Comparison of ENCODE assay signal across 8 cellular contexts in the genomic region with DNA sequence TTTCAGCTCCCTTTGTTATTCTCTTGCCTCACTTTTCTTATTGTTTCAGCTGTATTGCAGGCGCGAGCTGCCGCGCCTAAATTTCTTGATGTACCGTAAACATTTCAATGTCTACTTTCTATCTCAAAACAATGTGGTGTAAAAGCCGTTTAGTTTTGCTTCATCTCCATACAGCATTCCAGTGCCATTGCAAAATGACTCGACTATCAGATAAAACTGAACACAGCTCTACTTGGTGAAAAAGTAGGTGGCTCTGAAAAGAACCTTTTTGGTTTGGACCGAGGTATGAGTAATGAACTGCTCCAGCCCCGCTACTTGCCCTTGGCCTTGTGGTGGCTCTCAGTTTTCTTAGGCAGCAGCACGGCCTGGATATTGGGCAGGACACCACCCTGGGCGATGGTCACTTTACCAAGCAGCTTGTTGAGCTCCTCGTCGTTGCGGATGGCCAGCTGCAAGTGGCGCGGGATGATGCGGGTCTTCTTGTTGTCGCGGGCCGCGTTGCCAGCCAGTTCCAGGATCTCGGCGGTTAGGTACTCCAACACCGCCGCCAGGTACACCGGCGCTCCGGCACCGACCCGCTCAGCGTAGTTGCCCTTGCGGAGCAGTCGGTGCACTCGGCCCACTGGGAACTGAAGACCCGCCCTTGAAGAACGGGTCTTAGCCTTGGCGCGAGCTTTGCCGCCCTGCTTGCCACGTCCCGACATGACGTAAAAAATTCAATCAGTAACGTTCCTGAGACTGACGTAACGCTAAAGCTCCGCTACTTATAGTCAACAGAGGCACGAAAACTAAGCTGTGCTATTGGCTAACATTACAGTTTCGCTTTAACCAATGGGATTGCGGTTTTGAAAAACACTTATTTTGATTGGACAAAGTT.
DNase-seq lines count a peak whose midpoint lies in the region; ATAC-seq and TF ChIP-seq lines count a peak whose summit lies in the region.

No MANE protein-coding gene starts in this region.

- CTCF ChIA-PET in activated CD8-positive, alpha-beta T cell treated with anti-CD3 and anti-CD28 coated beads, Interleukin-2, amount 10 ng/mL, durations not matched to agents 7 days and 5 days (lab: Charles Lee), result interaction anchor here (1.3 to 5.3 kb wide), 8 partner anchors 9 to 56 kb away, joined by 3 to 72 read pairs (median 14); a partner anchor contains a TSS

- peak overlapping the region; percentile 68 for H3K4me3 ChIP-seq in lung

- no peaks in the 10 kb centered on the region for H3K9me3 ChIP-seq in lung (ENCODE audit: control insufficient read depth in 2 of 2, insufficient read depth in 1 of 2, low read length in 1 of 2)

- H3K36me3 Mint-ChIP-seq in activated CD8-positive, alpha-beta T cell treated with anti-CD3 and anti-CD28 coated beads, Interleukin-2, amount 10 ng/mL, durations not matched to agents 7 days and 5 days (ENCODE audit: low read depth), result peaks cover 23% of the 10 kb centered on the region
- H3K36me3 Mint-ChIP-seq in effector memory CD8-positive, alpha-beta T cell (ENCODE audit: insufficient read depth), result peaks cover under 1% of the 10 kb centered on the region

- POLR2A ChIA-PET in activated CD8-positive, alpha-beta T cell treated with anti-CD3 and anti-CD28 coated beads, Interleukin-2, amount 10 ng/mL, durations not matched to agents 7 days and 5 days (lab: Charles Lee), result interaction anchor here (0.6 to 15.4 kb wide), 53 partner anchors 8 to 1901 kb away, joined by 3 to 2805 read pairs (median 8); partner anchors contain the start of genes TRIM27 and ZKSCAN8

- no peaks in the 10 kb centered on the region for H3K27me3 ChIP-seq in lung (ENCODE audit: control insufficient read depth, insufficient read depth)

- no peak overlapping the region for H3K27ac Mint-ChIP-seq in activated CD8-positive, alpha-beta T cell treated with anti-CD3 and anti-CD28 coated beads, Interleukin-2, amount 10 ng/mL, durations not matched to agents 7 days and 5 days
- H3K27ac Mint-ChIP-seq in effector memory CD8-positive, alpha-beta T cell, result no peak overlapping the region

- TF ChIP-seq CTCF in lung (IDR thresholded peaks at IDR 0.05; ENCODE audit: control extremely low read depth, extremely low read depth), result no peak

- ATAC-seq in GM19467 (IDR thresholded peaks at IDR 0.05; ENCODE audit: unreplicated experiment) (peak; percentile 71), HG03575 (IDR thresholded peaks at IDR 0.05; ENCODE audit: extremely low read depth, insufficient number of reproducible peaks, low FRiP score, unreplicated experiment) (peak; percentile 63), lung (ENCODE audit: insufficient read depth, low FRiP score) (peak; percentile 85)
- peak; percentile 78 for ATAC-seq in activated CD8-positive, alpha-beta T cell treated with anti-CD3 and anti-CD28 coated beads, Interleukin-2, amount 10 ng/mL, durations not matched to agents 7 days and 5 days
- peak; percentile 76 for ATAC-seq in effector memory CD8-positive, alpha-beta T cell (replicated peaks)

- WGBS in lung, 2 donors, result 1% methylated on average over 49 of the region's 49 CpGs

- H3K27ac ChIP-seq in lung (ENCODE audit: low read depth in 1 of 2, low read length in 1 of 2), result peak overlapping the region; percentile 98 to 100

- H3K4me3 Mint-ChIP-seq in activated CD8-positive, alpha-beta T cell treated with anti-CD3 and anti-CD28 coated beads, Interleukin-2, amount 10 ng/mL, durations not matched to agents 7 days and 5 days, result no peak overlapping the region
- no peak overlapping the region for H3K4me3 Mint-ChIP-seq in effector memory CD8-positive, alpha-beta T cell

- H3K27me3 Mint-ChIP-seq in activated CD8-positive, alpha-beta T cell treated with anti-CD3 and anti-CD28 coated beads, Interleukin-2, amount 10 ng/mL, durations not matched to agents 7 days and 5 days (ENCODE audit: low read depth), result no peaks in the 10 kb centered on the region
- peaks cover 0 to 13% of the 10 kb centered on the region in 2 donors for H3K27me3 Mint-ChIP-seq in effector memory CD8-positive, alpha-beta T cell

- peaks cover 2 to 20% of the 10 kb centered on the region in 2 donors for H3K4me1 ChIP-seq in lung (ENCODE audit: control insufficient read depth in 2 of 2, insufficient read depth in 2 of 2, low read length in 2 of 2)

- DNase-seq in COLO829 (ENCODE audit: low spot score) (peak; percentile 97), NCI-H82 (lab: John Stamatoyannopoulos, UW) (peak; percentile 100), lung (ENCODE audit: low spot score) (peak; percentile 83)
- peak; percentile 92 for DNase-seq in activated CD8-positive, alpha-beta T cell treated with anti-CD3 and anti-CD28 coated beads, Interleukin-2, amount 10 ng/mL, durations not matched to agents 7 days and 5 days
- DNase-seq in effector memory CD8-positive, alpha-beta T cell, result peak; percentile 69 to 79 (median 74)
- DNase-seq in stimulated activated CD8-positive, alpha-beta memory T cell treated with anti-CD3 and anti-CD28 coated beads, Interleukin-12 subunit alpha, Interleukin-12 subunit beta, amount 100 ng/mL, for 4 hours (ENCODE audit: low read depth), result peak; percentile 57

- H3K36me3 ChIP-seq in lung (ENCODE audit: control insufficient read depth in 2 of 2, insufficient read depth in 2 of 2, low read length in 2 of 2), result no peaks in the 10 kb centered on the region

- H3K4me1 Mint-ChIP-seq in activated CD8-positive, alpha-beta T cell treated with anti-CD3 and anti-CD28 coated beads, Interleukin-2, amount 10 ng/mL, durations not matched to agents 7 days and 5 days (ENCODE audit: low read depth), result peaks cover 35% of the 10 kb centered on the region
- H3K4me1 Mint-ChIP-seq in effector memory CD8-positive, alpha-beta T cell (ENCODE audit: low read depth in 2 of 2), result peaks cover 13 to 24% of the 10 kb centered on the region in 2 donors

- no peaks in the 10 kb centered on the region for H3K9me3 Mint-ChIP-seq in activated CD8-positive, alpha-beta T cell treated with anti-CD3 and anti-CD28 coated beads, Interleukin-2, amount 10 ng/mL, durations not matched to agents 7 days and 5 days (ENCODE audit: insufficient read depth)
- no peaks in the 10 kb centered on the region for H3K9me3 Mint-ChIP-seq in effector memory CD8-positive, alpha-beta T cell

Comparison
In these comparisons a context has a peak if more than half of its experiments do, and no peak if none do; other contexts are left out.
1. Peak in every context shown above with its lines: DNase-seq, ATAC-seq, H3K4me3 ChIP-seq and H3K27ac ChIP-seq.